1 cellular context compared by ENCODE assay signal in the genomic region with DNA sequence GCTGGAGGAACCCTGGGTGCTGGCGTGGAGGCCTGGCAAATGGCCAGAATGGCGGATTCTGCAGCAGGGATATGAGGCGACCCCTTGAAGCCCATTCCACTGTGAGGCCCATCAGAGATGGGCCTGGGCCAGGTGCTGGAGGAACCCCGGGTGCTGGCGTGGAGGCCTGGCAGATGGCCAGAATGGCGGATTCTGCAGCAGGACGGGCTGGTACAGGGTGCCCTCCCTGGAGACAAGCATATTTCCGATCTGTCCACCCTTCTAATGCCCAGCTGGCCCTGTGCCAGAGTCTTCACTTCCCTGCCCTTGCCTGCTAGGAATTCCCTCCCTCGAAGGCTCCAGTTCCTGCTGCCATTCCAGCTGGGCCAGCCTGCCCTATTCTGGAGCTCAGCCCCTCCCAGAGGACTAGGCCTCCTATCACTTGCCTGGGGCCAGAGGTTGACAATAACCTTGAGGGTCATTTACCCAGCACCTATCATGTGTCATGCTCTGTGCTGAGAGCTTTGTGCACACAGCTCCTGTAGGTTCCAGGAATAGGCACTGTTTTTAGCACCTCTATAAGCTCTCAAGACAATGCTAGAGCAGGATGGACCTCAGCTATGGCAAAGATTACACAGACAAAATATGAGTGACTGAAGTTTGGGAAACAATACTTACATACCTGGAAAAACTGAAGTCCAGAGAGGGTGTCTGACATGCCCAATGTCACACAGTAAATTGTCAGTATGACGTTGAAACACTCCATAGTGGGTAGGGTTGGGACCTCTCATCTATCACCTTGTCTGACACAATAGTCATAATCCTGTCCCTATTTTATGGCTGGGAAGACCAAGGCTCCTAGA.
TF ChIP-seq lines count a peak whose summit lies in the region.

No MANE protein-coding gene starts in this region.

TF ChIP-seq in HepG2, 621 proteins besides CTCF, POLR2A, EP300 and RAD21 (continued from another document and continues in another):
- TF ChIP-seq, protein P1, sequence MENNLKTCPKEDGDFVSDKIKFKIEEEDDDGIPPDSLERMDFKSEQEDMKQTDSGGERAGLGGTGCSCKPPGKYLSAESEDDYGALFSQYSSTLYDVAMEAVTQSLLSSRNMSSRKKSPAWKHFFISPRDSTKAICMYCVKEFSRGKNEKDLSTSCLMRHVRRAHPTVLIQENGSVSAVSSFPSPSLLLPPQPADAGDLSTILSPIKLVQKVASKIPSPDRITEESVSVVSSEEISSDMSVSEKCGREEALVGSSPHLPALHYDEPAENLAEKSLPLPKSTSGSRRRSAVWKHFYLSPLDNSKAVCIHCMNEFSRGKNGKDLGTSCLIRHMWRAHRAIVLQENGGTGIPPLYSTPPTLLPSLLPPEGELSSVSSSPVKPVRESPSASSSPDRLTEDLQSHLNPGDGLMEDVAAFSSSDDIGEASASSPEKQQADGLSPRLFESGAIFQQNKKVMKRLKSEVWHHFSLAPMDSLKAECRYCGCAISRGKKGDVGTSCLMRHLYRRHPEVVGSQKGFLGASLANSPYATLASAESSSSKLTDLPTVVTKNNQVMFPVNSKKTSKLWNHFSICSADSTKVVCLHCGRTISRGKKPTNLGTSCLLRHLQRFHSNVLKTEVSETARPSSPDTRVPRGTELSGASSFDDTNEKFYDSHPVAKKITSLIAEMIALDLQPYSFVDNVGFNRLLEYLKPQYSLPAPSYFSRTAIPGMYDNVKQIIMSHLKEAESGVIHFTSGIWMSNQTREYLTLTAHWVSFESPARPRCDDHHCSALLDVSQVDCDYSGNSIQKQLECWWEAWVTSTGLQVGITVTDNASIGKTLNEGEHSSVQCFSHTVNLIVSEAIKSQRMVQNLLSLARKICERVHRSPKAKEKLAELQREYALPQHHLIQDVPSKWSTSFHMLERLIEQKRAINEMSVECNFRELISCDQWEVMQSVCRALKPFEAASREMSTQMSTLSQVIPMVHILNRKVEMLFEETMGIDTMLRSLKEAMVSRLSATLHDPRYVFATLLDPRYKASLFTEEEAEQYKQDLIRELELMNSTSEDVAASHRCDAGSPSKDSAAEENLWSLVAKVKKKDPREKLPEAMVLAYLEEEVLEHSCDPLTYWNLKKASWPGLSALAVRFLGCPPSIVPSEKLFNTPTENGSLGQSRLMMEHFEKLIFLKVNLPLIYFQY (CRISPR knock-in tag; IDR thresholded peaks at IDR 0.05; ENCODE audit: borderline replicate concordance), result no peak
- TF ChIP-seq ZNF30 (CRISPR knock-in tag; IDR thresholded peaks at IDR 0.05) (no peak), NFIB (CRISPR knock-in tag; IDR thresholded peaks at IDR 0.05; ENCODE audit: borderline replicate concordance) (no peak), HDAC6 (IDR thresholded peaks at IDR 0.05; ENCODE audit: low read depth, low read length) (no peak), ZNF850 (CRISPR knock-in tag; conservative IDR thresholded peaks at IDR 0.05) (no peak), IRX3 (CRISPR knock-in tag; IDR thresholded peaks at IDR 0.05; ENCODE audit: borderline replicate concordance, low read depth) (no peak), HOXA5 (CRISPR knock-in tag; IDR thresholded peaks at IDR 0.05) (0 out of 2 replicates have a peak, but pooled peaks have one; percentile 33), ZNF883 (CRISPR knock-in tag; IDR thresholded peaks at IDR 0.05; ENCODE audit: not compliant biosample characterization) (no peak), CENPX (CRISPR knock-in tag; IDR thresholded peaks at IDR 0.05) (no peak), HMGA1 (CRISPR knock-in tag; conservative IDR thresholded peaks at IDR 0.05) (no peak), SOX6 (IDR thresholded peaks at IDR 0.05) (no peak), SOX6 (CRISPR knock-in tag; IDR thresholded peaks at IDR 0.05) (no peak), ESRRA (CRISPR knock-in tag; IDR thresholded peaks at IDR 0.05; ENCODE audit: low read depth) (no peak), ZNF841 (CRISPR knock-in tag; IDR thresholded peaks at IDR 0.05; ENCODE audit: borderline replicate concordance) (no peak), RFX1 (IDR thresholded peaks at IDR 0.05) (no peak), PAWR (CRISPR knock-in tag; IDR thresholded peaks at IDR 0.05; ENCODE audit: borderline replicate concordance) (no peak), ZNF790 (CRISPR knock-in tag; IDR thresholded peaks at IDR 0.05; ENCODE audit: borderline replicate concordance) (no peak), ZNF282 (IDR thresholded peaks at IDR 0.05; ENCODE audit: partially characterized antibody) (no peak), NR2F1 (CRISPR knock-in tag; IDR thresholded peaks at IDR 0.05) (peak in 1 of 2 experiments; percentile 21; a peak in 1 of 4 replicates), ZNF17 (CRISPR knock-in tag; IDR thresholded peaks at IDR 0.05) (no peak), ZFP36L2 (CRISPR knock-in tag; IDR thresholded peaks at IDR 0.05) (no peak), FOXP1 (IDR thresholded peaks at IDR 0.05) (no peak), FOXP1 (CRISPR knock-in tag; IDR thresholded peaks at IDR 0.05) (no peak), WIZ (CRISPR knock-in tag; IDR thresholded peaks at IDR 0.05) (no peak), NFYB (CRISPR knock-in tag; IDR thresholded peaks at IDR 0.05) (no peak), ZNF674 (CRISPR knock-in tag; IDR thresholded peaks at IDR 0.05; ENCODE audit: low read depth) (no peak), SRSF9 (IDR thresholded peaks at IDR 0.05; ENCODE audit: borderline replicate concordance, insufficient read depth, low read depth, low read length, poor library complexity, severe bottlenecking) (no peak), HCFC1 (IDR thresholded peaks at IDR 0.05; ENCODE audit: low read depth, low read length) (no peak), SRF (IDR thresholded peaks at IDR 0.05; ENCODE audit: low read depth, low read length) (no peak), MXD4 (CRISPR knock-in tag; IDR thresholded peaks at IDR 0.05) (no peak), ONECUT2 (CRISPR knock-in tag; IDR thresholded peaks at IDR 0.05) (no peak), ETV6 (CRISPR knock-in tag; conservative IDR thresholded peaks at IDR 0.05) (no peak), ATF7-NPFF (CRISPR knock-in tag; IDR thresholded peaks at IDR 0.05; ENCODE audit: low read depth) (no peak)
- TF ChIP-seq, protein P2, sequence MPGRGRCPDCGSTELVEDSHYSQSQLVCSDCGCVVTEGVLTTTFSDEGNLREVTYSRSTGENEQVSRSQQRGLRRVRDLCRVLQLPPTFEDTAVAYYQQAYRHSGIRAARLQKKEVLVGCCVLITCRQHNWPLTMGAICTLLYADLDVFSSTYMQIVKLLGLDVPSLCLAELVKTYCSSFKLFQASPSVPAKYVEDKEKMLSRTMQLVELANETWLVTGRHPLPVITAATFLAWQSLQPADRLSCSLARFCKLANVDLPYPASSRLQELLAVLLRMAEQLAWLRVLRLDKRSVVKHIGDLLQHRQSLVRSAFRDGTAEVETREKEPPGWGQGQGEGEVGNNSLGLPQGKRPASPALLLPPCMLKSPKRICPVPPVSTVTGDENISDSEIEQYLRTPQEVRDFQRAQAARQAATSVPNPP (CRISPR knock-in tag; IDR thresholded peaks at IDR 0.05), result no peak
- TF ChIP-seq, protein P3, sequence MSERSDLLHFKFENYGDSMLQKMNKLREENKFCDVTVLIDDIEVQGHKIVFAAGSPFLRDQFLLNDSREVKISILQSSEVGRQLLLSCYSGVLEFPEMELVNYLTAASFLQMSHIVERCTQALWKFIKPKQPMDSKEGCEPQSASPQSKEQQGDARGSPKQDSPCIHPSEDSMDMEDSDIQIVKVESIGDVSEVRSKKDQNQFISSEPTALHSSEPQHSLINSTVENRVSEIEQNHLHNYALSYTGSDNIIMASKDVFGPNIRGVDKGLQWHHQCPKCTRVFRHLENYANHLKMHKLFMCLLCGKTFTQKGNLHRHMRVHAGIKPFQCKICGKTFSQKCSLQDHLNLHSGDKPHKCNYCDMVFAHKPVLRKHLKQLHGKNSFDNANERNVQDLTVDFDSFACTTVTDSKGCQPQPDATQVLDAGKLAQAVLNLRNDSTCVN (CRISPR knock-in tag; IDR thresholded peaks at IDR 0.05; ENCODE audit: borderline replicate concordance), result peak; percentile 88; the same call in 1 of the 2 replicates
- TF ChIP-seq, protein P4, sequence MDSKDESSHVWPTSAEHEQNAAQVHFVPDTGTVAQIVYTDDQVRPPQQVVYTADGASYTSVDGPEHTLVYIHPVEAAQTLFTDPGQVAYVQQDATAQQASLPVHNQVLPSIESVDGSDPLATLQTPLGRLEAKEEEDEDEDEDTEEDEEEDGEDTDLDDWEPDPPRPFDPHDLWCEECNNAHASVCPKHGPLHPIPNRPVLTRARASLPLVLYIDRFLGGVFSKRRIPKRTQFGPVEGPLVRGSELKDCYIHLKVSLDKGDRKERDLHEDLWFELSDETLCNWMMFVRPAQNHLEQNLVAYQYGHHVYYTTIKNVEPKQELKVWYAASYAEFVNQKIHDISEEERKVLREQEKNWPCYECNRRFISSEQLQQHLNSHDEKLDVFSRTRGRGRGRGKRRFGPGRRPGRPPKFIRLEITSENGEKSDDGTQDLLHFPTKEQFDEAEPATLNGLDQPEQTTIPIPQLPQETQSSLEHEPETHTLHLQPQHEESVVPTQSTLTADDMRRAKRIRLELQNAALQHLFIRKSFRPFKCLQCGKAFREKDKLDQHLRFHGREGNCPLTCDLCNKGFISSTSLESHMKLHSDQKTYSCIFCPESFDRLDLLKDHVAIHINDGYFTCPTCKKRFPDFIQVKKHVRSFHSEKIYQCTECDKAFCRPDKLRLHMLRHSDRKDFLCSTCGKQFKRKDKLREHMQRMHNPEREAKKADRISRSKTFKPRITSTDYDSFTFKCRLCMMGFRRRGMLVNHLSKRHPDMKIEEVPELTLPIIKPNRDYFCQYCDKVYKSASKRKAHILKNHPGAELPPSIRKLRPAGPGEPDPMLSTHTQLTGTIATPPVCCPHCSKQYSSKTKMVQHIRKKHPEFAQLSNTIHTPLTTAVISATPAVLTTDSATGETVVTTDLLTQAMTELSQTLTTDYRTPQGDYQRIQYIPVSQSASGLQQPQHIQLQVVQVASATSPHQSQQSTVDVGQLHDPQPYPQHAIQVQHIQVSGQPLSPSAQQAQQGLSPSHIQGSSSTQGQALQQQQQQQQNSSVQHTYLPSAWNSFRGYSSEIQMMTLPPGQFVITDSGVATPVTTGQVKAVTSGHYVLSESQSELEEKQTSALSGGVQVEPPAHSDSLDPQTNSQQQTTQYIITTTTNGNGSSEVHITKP (CRISPR knock-in tag; IDR thresholded peaks at IDR 0.05; ENCODE audit: low read depth), result no peak
- TF ChIP-seq, protein P5, sequence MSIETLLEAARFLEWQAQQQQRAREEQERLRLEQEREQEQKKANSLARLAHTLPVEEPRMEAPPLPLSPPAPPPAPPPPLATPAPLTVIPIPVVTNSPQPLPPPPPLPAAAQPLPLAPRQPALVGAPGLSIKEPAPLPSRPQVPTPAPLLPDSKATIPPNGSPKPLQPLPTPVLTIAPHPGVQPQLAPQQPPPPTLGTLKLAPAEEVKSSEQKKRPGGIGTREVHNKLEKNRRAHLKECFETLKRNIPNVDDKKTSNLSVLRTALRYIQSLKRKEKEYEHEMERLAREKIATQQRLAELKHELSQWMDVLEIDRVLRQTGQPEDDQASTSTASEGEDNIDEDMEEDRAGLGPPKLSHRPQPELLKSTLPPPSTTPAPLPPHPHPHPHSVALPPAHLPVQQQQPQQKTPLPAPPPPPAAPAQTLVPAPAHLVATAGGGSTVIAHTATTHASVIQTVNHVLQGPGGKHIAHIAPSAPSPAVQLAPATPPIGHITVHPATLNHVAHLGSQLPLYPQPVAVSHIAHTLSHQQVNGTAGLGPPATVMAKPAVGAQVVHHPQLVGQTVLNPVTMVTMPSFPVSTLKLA (IDR thresholded peaks at IDR 0.05), result no peak
- TF ChIP-seq, protein P6, sequence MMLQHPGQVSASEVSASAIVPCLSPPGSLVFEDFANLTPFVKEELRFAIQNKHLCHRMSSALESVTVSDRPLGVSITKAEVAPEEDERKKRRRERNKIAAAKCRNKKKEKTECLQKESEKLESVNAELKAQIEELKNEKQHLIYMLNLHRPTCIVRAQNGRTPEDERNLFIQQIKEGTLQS (CRISPR knock-in tag; IDR thresholded peaks at IDR 0.05), result no peak
- TF ChIP-seq, protein P7, sequence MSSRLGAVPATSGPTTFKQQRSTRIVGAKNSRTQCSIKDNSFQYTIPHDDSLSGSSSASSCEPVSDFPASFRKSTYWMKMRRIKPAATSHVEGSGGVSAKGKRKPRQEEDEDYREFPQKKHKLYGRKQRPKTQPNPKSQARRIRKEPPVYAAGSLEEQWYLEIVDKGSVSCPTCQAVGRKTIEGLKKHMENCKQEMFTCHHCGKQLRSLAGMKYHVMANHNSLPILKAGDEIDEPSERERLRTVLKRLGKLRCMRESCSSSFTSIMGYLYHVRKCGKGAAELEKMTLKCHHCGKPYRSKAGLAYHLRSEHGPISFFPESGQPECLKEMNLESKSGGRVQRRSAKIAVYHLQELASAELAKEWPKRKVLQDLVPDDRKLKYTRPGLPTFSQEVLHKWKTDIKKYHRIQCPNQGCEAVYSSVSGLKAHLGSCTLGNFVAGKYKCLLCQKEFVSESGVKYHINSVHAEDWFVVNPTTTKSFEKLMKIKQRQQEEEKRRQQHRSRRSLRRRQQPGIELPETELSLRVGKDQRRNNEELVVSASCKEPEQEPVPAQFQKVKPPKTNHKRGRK (CRISPR knock-in tag; IDR thresholded peaks at IDR 0.05), result no peak
- TF ChIP-seq, protein P8, sequence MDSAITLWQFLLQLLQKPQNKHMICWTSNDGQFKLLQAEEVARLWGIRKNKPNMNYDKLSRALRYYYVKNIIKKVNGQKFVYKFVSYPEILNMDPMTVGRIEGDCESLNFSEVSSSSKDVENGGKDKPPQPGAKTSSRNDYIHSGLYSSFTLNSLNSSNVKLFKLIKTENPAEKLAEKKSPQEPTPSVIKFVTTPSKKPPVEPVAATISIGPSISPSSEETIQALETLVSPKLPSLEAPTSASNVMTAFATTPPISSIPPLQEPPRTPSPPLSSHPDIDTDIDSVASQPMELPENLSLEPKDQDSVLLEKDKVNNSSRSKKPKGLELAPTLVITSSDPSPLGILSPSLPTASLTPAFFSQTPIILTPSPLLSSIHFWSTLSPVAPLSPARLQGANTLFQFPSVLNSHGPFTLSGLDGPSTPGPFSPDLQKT (CRISPR knock-in tag; IDR thresholded peaks at IDR 0.05; ENCODE audit: borderline replicate concordance), result no peak
- TF ChIP-seq, protein P9, sequence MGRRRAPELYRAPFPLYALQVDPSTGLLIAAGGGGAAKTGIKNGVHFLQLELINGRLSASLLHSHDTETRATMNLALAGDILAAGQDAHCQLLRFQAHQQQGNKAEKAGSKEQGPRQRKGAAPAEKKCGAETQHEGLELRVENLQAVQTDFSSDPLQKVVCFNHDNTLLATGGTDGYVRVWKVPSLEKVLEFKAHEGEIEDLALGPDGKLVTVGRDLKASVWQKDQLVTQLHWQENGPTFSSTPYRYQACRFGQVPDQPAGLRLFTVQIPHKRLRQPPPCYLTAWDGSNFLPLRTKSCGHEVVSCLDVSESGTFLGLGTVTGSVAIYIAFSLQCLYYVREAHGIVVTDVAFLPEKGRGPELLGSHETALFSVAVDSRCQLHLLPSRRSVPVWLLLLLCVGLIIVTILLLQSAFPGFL (CRISPR knock-in tag; IDR thresholded peaks at IDR 0.05), result no peak
- TF ChIP-seq, protein P10, sequence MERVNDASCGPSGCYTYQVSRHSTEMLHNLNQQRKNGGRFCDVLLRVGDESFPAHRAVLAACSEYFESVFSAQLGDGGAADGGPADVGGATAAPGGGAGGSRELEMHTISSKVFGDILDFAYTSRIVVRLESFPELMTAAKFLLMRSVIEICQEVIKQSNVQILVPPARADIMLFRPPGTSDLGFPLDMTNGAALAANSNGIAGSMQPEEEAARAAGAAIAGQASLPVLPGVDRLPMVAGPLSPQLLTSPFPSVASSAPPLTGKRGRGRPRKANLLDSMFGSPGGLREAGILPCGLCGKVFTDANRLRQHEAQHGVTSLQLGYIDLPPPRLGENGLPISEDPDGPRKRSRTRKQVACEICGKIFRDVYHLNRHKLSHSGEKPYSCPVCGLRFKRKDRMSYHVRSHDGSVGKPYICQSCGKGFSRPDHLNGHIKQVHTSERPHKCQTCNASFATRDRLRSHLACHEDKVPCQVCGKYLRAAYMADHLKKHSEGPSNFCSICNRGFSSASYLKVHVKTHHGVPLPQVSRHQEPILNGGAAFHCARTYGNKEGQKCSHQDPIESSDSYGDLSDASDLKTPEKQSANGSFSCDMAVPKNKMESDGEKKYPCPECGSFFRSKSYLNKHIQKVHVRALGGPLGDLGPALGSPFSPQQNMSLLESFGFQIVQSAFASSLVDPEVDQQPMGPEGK (CRISPR knock-in tag; IDR thresholded peaks at IDR 0.05), result peak; percentile 10; the same call in 1 of the 2 replicates
